ENCODE assay signal across 11 cellular contexts in the genomic region with DNA sequence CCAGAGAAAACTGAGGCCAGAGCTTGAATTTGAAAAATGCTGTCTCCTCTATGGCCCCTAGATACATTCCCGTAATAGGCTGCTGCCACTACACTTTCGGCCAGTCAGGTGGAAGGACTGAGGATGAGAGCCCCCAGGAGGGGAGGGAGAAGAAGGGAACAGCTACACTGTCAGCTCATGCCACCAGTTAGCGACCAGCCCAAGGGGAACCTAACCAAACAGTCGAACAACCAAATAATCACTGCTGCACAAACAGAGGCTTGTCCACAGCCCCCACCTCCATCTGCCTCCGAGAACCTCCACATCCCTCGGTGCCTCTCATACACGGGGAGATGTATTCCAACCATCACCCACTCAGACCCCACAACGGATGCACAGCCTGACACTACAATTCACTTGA. TPM values are rescaled to one million over a fixed set of nuclear protein-coding genes. Genes with fewer than 3 reads are reported as not detected.
DNase-seq lines count a peak whose midpoint lies in the region; ATAC-seq and TF ChIP-seq lines count a peak whose summit lies in the region.
"Had no signal": no experiment of that assay in that cellular context is flagged by ENCODE, and none has a peak within 500 bp of the region (broad histone marks: within the 10 kb centered on the region; RNA-seq: fewer than 3 reads in every experiment).

No MANE protein-coding gene starts in this region.

- H3K27me3 Mint-ChIP-seq in activated CD4-positive, alpha-beta memory T cell treated with anti-CD3 and anti-CD28 coated beads, Interleukin-2, amount 10 ng/mL, durations not matched to agents 7 days and 5 days, result peaks cover 55% of the 10 kb centered on the region
- H3K27me3 Mint-ChIP-seq in activated T-helper 2 cell treated with anti-CD3 and anti-CD28 coated beads, Interferon-gamma antibody, Interleukin-2, Interleukin-4, amounts not matched to agents 10 μg/mL and 5 μg/mL and 100 μg/mL, durations not matched to agents 14 hours and 24 hours and 36 hours (ENCODE audit: low read depth), result peaks cover 60% of the 10 kb centered on the region

- H3K4me1 ChIP-seq in BE2C (no peaks in the 10 kb centered on the region), adipocyte (ENCODE audit: control insufficient read depth, insufficient read depth, low read length) (peaks cover 24% of the 10 kb centered on the region), muscle layer of duodenum (ENCODE audit: control insufficient read depth in 1 of 2, insufficient read depth in 2 of 2, low read length in 2 of 2) (peaks cover 19 to 26% of the 10 kb centered on the region in 2 donors)

- CTCF ChIA-PET in activated CD4-positive, alpha-beta memory T cell treated with anti-CD3 and anti-CD28 coated beads, Interleukin-2, amount 10 ng/mL, durations not matched to agents 7 days and 5 days (lab: Charles Lee), result interaction anchor here (0.6 kb wide), 1 partner anchor 566 kb away, joined by 5 read pairs; no protein-coding TSS in a partner anchor

- no peak overlapping the region for H3K27ac Mint-ChIP-seq in activated CD4-positive, alpha-beta memory T cell treated with anti-CD3 and anti-CD28 coated beads, Interleukin-2, amount 10 ng/mL, durations not matched to agents 7 days and 5 days
- H3K27ac Mint-ChIP-seq in activated T-helper 2 cell treated with anti-CD3 and anti-CD28 coated beads, Interferon-gamma antibody, Interleukin-2, Interleukin-4, amounts not matched to agents 10 μg/mL and 5 μg/mL and 100 μg/mL, durations not matched to agents 14 hours and 24 hours and 36 hours, result no peak overlapping the region

- H3K4me3 ChIP-seq in BE2C (ENCODE audit: low read depth, low read length) (no peak overlapping the region), adipocyte (ENCODE audit: low read length) (no peak overlapping the region), muscle layer of duodenum (ENCODE audit: low read depth in 1 of 2, low read length in 2 of 2) (peak overlapping the region; percentile 1 to 12)

- no peaks in the 10 kb centered on the region for H3K27me3 ChIP-seq in BE2C
- no peaks in the 10 kb centered on the region for H3K27me3 ChIP-seq in adipocyte (replicated peaks; ENCODE audit: control insufficient read depth, insufficient read depth, low read length)
- H3K27me3 ChIP-seq in muscle layer of duodenum (ENCODE audit: low read depth, low read length), result no peaks in the 10 kb centered on the region
- H3K27me3 ChIP-seq: brain microvascular endothelial cell had no signal

- H3K9me3 Mint-ChIP-seq in activated CD4-positive, alpha-beta memory T cell treated with anti-CD3 and anti-CD28 coated beads, Interleukin-2, amount 10 ng/mL, durations not matched to agents 7 days and 5 days, result no peaks in the 10 kb centered on the region
- H3K9me3 Mint-ChIP-seq in activated T-helper 2 cell treated with anti-CD3 and anti-CD28 coated beads, Interferon-gamma antibody, Interleukin-2, Interleukin-4, amounts not matched to agents 10 μg/mL and 5 μg/mL and 100 μg/mL, durations not matched to agents 14 hours and 24 hours and 36 hours, result no peaks in the 10 kb centered on the region

- POLR2A ChIA-PET in activated CD4-positive, alpha-beta memory T cell treated with anti-CD3 and anti-CD28 coated beads, Interleukin-2, amount 10 ng/mL, durations not matched to agents 7 days and 5 days (lab: Charles Lee), result no interaction called here

- peak overlapping the region; percentile 53 for H3K27ac ChIP-seq in muscle layer of duodenum (ENCODE audit: low read length)
- H3K27ac ChIP-seq: brain microvascular endothelial cell had no signal

- H3K36me3 Mint-ChIP-seq in activated CD4-positive, alpha-beta memory T cell treated with anti-CD3 and anti-CD28 coated beads, Interleukin-2, amount 10 ng/mL, durations not matched to agents 7 days and 5 days (ENCODE audit: low read depth), result peaks cover 2% of the 10 kb centered on the region
- H3K36me3 Mint-ChIP-seq in activated T-helper 2 cell treated with anti-CD3 and anti-CD28 coated beads, Interferon-gamma antibody, Interleukin-2, Interleukin-4, amounts not matched to agents 10 μg/mL and 5 μg/mL and 100 μg/mL, durations not matched to agents 14 hours and 24 hours and 36 hours (ENCODE audit: low read depth), result no peaks in the 10 kb centered on the region

- DNase-seq in BE2C, result peak; percentile 17
- peak; percentile 48 for DNase-seq in KBM-7
- DNase-seq in adipocyte (ENCODE audit: low read depth), result no peak
- DNase-seq in activated CD4-positive, alpha-beta memory T cell treated with anti-CD3 and anti-CD28 coated beads, Interleukin-2, amount 10 ng/mL, durations not matched to agents 7 days and 5 days, result no peak
- DNase-seq in DMS79 (lab: John Stamatoyannopoulos, UW), result no peak
- DNase-seq in activated T-helper 2 cell treated with anti-CD3 and anti-CD28 coated beads, Interferon-gamma antibody, Interleukin-2, Interleukin-4, amounts not matched to agents 10 μg/mL and 5 μg/mL and 100 μg/mL, durations not matched to agents 14 hours and 24 hours and 36 hours (ENCODE audit: low spot score), result no peak
- DNase-seq: activated T-cell treated with anti-CD3 and anti-CD28 coated beads, Interleukin-2, amount 50 U/mL, for 1 hour; stimulated activated naive CD4-positive, alpha-beta T cell had no signal

- TF ChIP-seq CTCF in BE2C (IDR thresholded peaks at IDR 0.05; ENCODE audit: low read depth, low read length), result no peak

- H3K4me1 Mint-ChIP-seq in activated CD4-positive, alpha-beta memory T cell treated with anti-CD3 and anti-CD28 coated beads, Interleukin-2, amount 10 ng/mL, durations not matched to agents 7 days and 5 days, result peaks cover 12% of the 10 kb centered on the region
- H3K4me1 Mint-ChIP-seq in activated T-helper 2 cell treated with anti-CD3 and anti-CD28 coated beads, Interferon-gamma antibody, Interleukin-2, Interleukin-4, amounts not matched to agents 10 μg/mL and 5 μg/mL and 100 μg/mL, durations not matched to agents 14 hours and 24 hours and 36 hours (ENCODE audit: low read depth), result peaks cover 16% of the 10 kb centered on the region

- no peak for ATAC-seq in GM19395 (IDR thresholded peaks at IDR 0.05; ENCODE audit: unreplicated experiment)

- no peaks in the 10 kb centered on the region for H3K36me3 ChIP-seq in BE2C
- H3K36me3 ChIP-seq in adipocyte (ENCODE audit: control insufficient read depth, insufficient read depth, low read length, severe bottlenecking), result no peaks in the 10 kb centered on the region
- H3K36me3 ChIP-seq in muscle layer of duodenum (ENCODE audit: control insufficient read depth in 1 of 2, insufficient read depth in 2 of 2, low read length in 2 of 2), result no peaks in the 10 kb centered on the region
- H3K36me3 ChIP-seq: brain microvascular endothelial cell had no signal

- intact Hi-C loops in activated T-helper 2 cell treated with anti-CD3 and anti-CD28 coated beads, Interferon-gamma antibody, Interleukin-2, Interleukin-4, amounts not matched to agents 10 μg/mL and 5 μg/mL and 100 μg/mL, durations not matched to agents 14 hours and 24 hours and 36 hours (cut with micrococcal nuclease), result no loop called here

- H3K4me3 Mint-ChIP-seq in activated CD4-positive, alpha-beta memory T cell treated with anti-CD3 and anti-CD28 coated beads, Interleukin-2, amount 10 ng/mL, durations not matched to agents 7 days and 5 days, result no peak overlapping the region
- H3K4me3 Mint-ChIP-seq in activated T-helper 2 cell treated with anti-CD3 and anti-CD28 coated beads, Interferon-gamma antibody, Interleukin-2, Interleukin-4, amounts not matched to agents 10 μg/mL and 5 μg/mL and 100 μg/mL, durations not matched to agents 14 hours and 24 hours and 36 hours (ENCODE audit: low read depth), result no peak overlapping the region

- H3K9ac ChIP-seq in adipocyte (ENCODE audit: low read length), result peak overlapping the region; percentile 2

- in situ Hi-C loops in KBM-7 (cut with MboI; ENCODE audit: low pct_unique_long_range_greater_than_20kb, low sequenced_read_pairs), result no loop called here

- no peaks in the 10 kb centered on the region for H3K9me3 ChIP-seq in BE2C
- no peaks in the 10 kb centered on the region for H3K9me3 ChIP-seq in adipocyte (ENCODE audit: control insufficient read depth, low read length)
- H3K9me3 ChIP-seq in muscle layer of duodenum (ENCODE audit: control insufficient read depth in 1 of 2, low read length in 2 of 2), result no peaks in the 10 kb centered on the region

RNA-seq across cellular contexts. Expression of gene ZNF516, which starts 7.3 kb away (rescaled TPM):
- polyA plus RNA-seq in BE2C (2012; ENCODE audit: insufficient read depth, insufficient read length, low read depth), result 11.1 TPM
- total RNA-seq in activated CD4-positive, alpha-beta memory T cell treated with anti-CD3 and anti-CD28 coated beads, Interleukin-2, amount 10 ng/mL, durations not matched to agents 7 days and 5 days, result 1 to 10 TPM; 3.9 to 5.0 TPM
- 1.2 and 1.9 TPM in 2 replicates for total RNA-seq in activated T-helper 2 cell treated with anti-CD3 and anti-CD28 coated beads, Interferon-gamma antibody, Interleukin-2, Interleukin-4, amounts not matched to agents 10 μg/mL and 5 μg/mL and 100 μg/mL, durations not matched to agents 14 hours and 24 hours and 36 hours

Comparison
In these comparisons a context has a peak if more than half of its experiments do, and no peak if none do; other contexts are left out.
1. DNase-seq: peak in BE2C (single experiment) and KBM-7 (single experiment); none in adipocyte (single experiment), activated CD4-positive, alpha-beta memory T cell treated with anti-CD3 and anti-CD28 coated beads, Interleukin-2, amount 10 ng/mL, durations not matched to agents 7 days and 5 days (single experiment), DMS79 (single experiment) and activated T-helper 2 cell treated with anti-CD3 and anti-CD28 coated beads, Interferon-gamma antibody, Interleukin-2, Interleukin-4, amounts not matched to agents 10 μg/mL and 5 μg/mL and 100 μg/mL, durations not matched to agents 14 hours and 24 hours and 36 hours (single experiment).
2. H3K4me3 ChIP-seq: peak in muscle layer of duodenum (2 of 2); none in BE2C (single experiment) and adipocyte (single experiment).